In genomic region chr1:206782448-206782847, GRCh38 we compare ENCODE assay signal across 10 cellular contexts. TPM values are rescaled to one million over a fixed set of nuclear protein-coding genes. Genes with fewer than 3 reads are reported as not detected.
DNase-seq lines count a peak whose midpoint lies in the region; ATAC-seq and TF ChIP-seq lines count a peak whose summit lies in the region.
"Had no signal": no experiment of that assay in that cellular context is flagged by ENCODE, and none has a peak within 500 bp of the region (broad histone marks: within the 10 kb centered on the region; RNA-seq: fewer than 3 reads in every experiment).

No MANE protein-coding gene starts in this region.

- peak; percentile 58 for ATAC-seq in GM21723 (IDR thresholded peaks at IDR 0.05; ENCODE audit: unreplicated experiment)
- peak; percentile 78 for ATAC-seq in HG03460 (IDR thresholded peaks at IDR 0.05; ENCODE audit: unreplicated experiment)
- peak; percentile 42 to 71 (median 67) for ATAC-seq in natural killer cell
- no peak for ATAC-seq in HG03025 (IDR thresholded peaks at IDR 0.05; ENCODE audit: low FRiP score, unreplicated experiment)
- ATAC-seq: HepG2 had no signal

- TF ChIP-seq CTCF in natural killer cell (IDR thresholded peaks at IDR 0.05) = no peak

- H3K4me3 Mint-ChIP-seq in natural killer cell = peak overlapping the region; percentile 19

- H3K4me1 Mint-ChIP-seq in natural killer cell = peaks cover 46% of the 10 kb centered on the region in 2 donors

- peaks cover 13 to 39% of the 10 kb centered on the region in 2 donors for H3K27me3 Mint-ChIP-seq in natural killer cell (ENCODE audit: low read depth in 2 of 2)

- no peaks in the 10 kb centered on the region for H3K36me3 Mint-ChIP-seq in natural killer cell

- DNase-seq in NOMO-1 (lab: John Stamatoyannopoulos, UW; ENCODE audit: unreplicated experiment in 2 of 2) = peak; percentile 29 to 30
- no peak for DNase-seq in NOMO-1 treated with dmso at 0.1 percent for 144 hours (lab: John Stamatoyannopoulos, UW; ENCODE audit: unreplicated experiment)
- no peak for DNase-seq in natural killer cell
- no peak for DNase-seq in kidney glomerular epithelial cell (lab: John Stamatoyannopoulos, UW)
- no peak for DNase-seq in dermis blood vessel endothelial cell
- DNase-seq: 8988T had no signal

- intact Hi-C loops in natural killer cell (cut with micrococcal nuclease) = no loop called here

- H3K27ac Mint-ChIP-seq in natural killer cell = no peak overlapping the region

- H3K9me3 Mint-ChIP-seq in natural killer cell = no peaks in the 10 kb centered on the region

RNA-seq across cellular contexts. Expression of gene IL10, which starts 10.2 kb away (rescaled TPM):
- total RNA-seq in natural killer cell (1 to 10 TPM in 1 of 3 donors, not detected in 2; 1.0 TPM), dermis blood vessel endothelial cell (not detected in 2 replicates)
- total RNA-seq: HepG2 had no signal

RNA-seq across cellular contexts. Expression of gene IL19, which starts 11.9 kb away (rescaled TPM):
- total RNA-seq in natural killer cell (not detected), dermis blood vessel endothelial cell (not detected in 2 replicates)
- total RNA-seq: HepG2 had no signal

Comparison
In these comparisons a context has a peak if more than half of its experiments do, and no peak if none do; other contexts are left out.
1. DNase-seq: peak in NOMO-1 (2 of 2); none in NOMO-1 treated with dmso at 0.1 percent for 144 hours (single experiment), natural killer cell (single experiment), kidney glomerular epithelial cell (single experiment) and dermis blood vessel endothelial cell (single experiment).